Comparison of ENCODE assay signal across 8 cellular contexts in the genomic region with DNA sequence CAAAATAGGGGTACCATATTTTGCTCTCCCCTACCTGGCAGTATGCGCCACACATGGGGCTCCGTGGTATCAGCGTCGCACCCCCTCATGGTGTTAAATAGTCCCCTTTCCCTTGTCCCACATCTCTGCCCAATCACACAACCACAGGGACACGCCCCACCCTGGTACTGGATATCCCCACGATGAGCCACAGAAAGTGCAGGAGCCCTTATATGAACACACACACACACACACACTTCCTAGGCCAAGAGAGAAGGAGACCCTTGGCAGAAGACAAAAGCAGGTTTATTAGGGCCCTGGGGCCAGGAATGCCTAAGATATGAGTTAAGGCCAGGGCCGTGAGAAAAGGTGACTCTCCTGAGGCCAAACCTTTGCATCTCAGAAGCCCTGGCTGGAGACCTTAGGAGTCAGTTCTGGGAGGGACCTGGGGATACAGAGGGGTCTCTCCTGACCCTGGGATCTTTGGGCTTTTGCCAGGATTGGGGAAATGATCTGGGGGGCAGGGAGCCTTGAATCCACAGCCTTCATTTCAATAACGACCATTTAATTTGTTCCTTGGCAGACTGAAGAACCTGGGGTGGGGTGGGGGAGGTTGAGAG. TPM values are rescaled to one million over a fixed set of nuclear protein-coding genes. Genes with fewer than 3 reads are reported as not detected.
DNase-seq lines count a peak whose midpoint lies in the region; ATAC-seq and TF ChIP-seq lines count a peak whose summit lies in the region.

No MANE protein-coding gene starts in this region.

- peak overlapping the region; percentile 100 for H3K27ac Mint-ChIP-seq in MCF 10A (ENCODE audit: low read depth, unreplicated experiment)
- no peak overlapping the region for H3K27ac Mint-ChIP-seq in naive thymus-derived CD8-positive, alpha-beta T cell

- H3K36me3 ChIP-seq in HUES64 (ENCODE audit: insufficient read depth, low read length) = no peaks in the 10 kb centered on the region

- peak overlapping the region; percentile 71 for H3K4me3 ChIP-seq in AG10803 (ENCODE audit: low read length)
- peak overlapping the region; percentile 63 for H3K4me3 ChIP-seq in HUES64 (ENCODE audit: low read length)

- peaks cover 27% of the 10 kb centered on the region for H3K27me3 ChIP-seq in HUES64 (ENCODE audit: insufficient read depth, low read length)

- H3K36me3 Mint-ChIP-seq in MCF 10A (ENCODE audit: insufficient read depth, unreplicated experiment) = peaks cover 10% of the 10 kb centered on the region
- peaks cover 0 to 3% (median 0%) of the 10 kb centered on the region in 3 donors for H3K36me3 Mint-ChIP-seq in naive thymus-derived CD8-positive, alpha-beta T cell

- H3K27ac ChIP-seq in HUES64 (ENCODE audit: low read depth, low read length) = no peak overlapping the region

- H3K4me1 Mint-ChIP-seq in MCF 10A (ENCODE audit: insufficient read depth, unreplicated experiment) = peaks cover 48% of the 10 kb centered on the region
- H3K4me1 Mint-ChIP-seq in naive thymus-derived CD8-positive, alpha-beta T cell = peaks cover 16 to 41% (median 34%) of the 10 kb centered on the region in 4 donors

- 55% methylated on average over 7 of the region's 8 CpGs for whole genome bisulfite sequencing in HUES64

- no peaks in the 10 kb centered on the region for H3K9me3 Mint-ChIP-seq in MCF 10A (ENCODE audit: unreplicated experiment)
- no peaks in the 10 kb centered on the region for H3K9me3 Mint-ChIP-seq in naive thymus-derived CD8-positive, alpha-beta T cell

- no TSS peak for BruUV-seq in MCF 10A (replicated peaks; lab: Mats Ljungman, UMichigan)

- no peaks in the 10 kb centered on the region for H3K27me3 Mint-ChIP-seq in MCF 10A (ENCODE audit: insufficient read depth, unreplicated experiment)
- peaks cover 16 to 76% (median 34%) of the 10 kb centered on the region in 5 donors for H3K27me3 Mint-ChIP-seq in naive thymus-derived CD8-positive, alpha-beta T cell

- CTCF ChIA-PET in MCF 10A (lab: Yijun Ruan, JAX) = interaction anchor here (0.6 to 7.1 kb wide), 29 partner anchors 10 to 592 kb away, joined by 3 to 202 read pairs (median 5); partner anchors contain the start of genes CDK5RAP3, NFE2L1 and SNX11

- DNase-seq in AG10803 (ENCODE audit: low read depth) (no peak), MCF 10A (ENCODE audit: unreplicated experiment) (peak; percentile 73), NCI-H748 treated with DMSO at 0.1 percent for 48 hours (lab: John Stamatoyannopoulos, UW) (no peak), T-helper 9 cell (no peak), HT-29 (ENCODE audit: low spot score) (no peak)
- no peak for DNase-seq in naive thymus-derived CD8-positive, alpha-beta T cell

- peak overlapping the region; percentile 90 for H3K4me3 Mint-ChIP-seq in MCF 10A (ENCODE audit: unreplicated experiment)
- peak overlapping the region; percentile 67 to 94 (median 88) for H3K4me3 Mint-ChIP-seq in naive thymus-derived CD8-positive, alpha-beta T cell

- H3K9me3 ChIP-seq in HUES64 (ENCODE audit: insufficient read depth, low read depth, low read length) = no peaks in the 10 kb centered on the region

- H3K4me1 ChIP-seq in HUES64 (ENCODE audit: insufficient read depth, low read length) = peaks cover 17% of the 10 kb centered on the region

- no peak overlapping the region for H3K9ac ChIP-seq in HUES64 (ENCODE audit: low read depth, low read length)

- TF ChIP-seq CTCF in AG10803 (conservative IDR thresholded peaks at IDR 0.05; ENCODE audit: low read length) (no peak), MCF 10A (IDR thresholded peaks at IDR 0.05; ENCODE audit: unreplicated experiment) (no peak)

- ATAC-seq in naive thymus-derived CD8-positive, alpha-beta T cell = no peak
- no peak for ATAC-seq in HG02852 (IDR thresholded peaks at IDR 0.05; ENCODE audit: unreplicated experiment)

- intact Hi-C loops in MCF 10A (cut with micrococcal nuclease) = loop anchor here (1.0 kb wide), 4 partner anchors 22 to 592 kb away; partner anchors contain the start of gene NFE2L1

- POLR2A ChIA-PET in MCF 10A (lab: Yijun Ruan, JAX) = interaction anchor here (0.6 to 5.0 kb wide), 21 partner anchors 21 to 889 kb away, joined by 3 to 220 read pairs (median 6); partner anchors contain the start of genes CBX1, NFE2L1, PNPO and SNX11
- POLR2A ChIA-PET in naive thymus-derived CD8-positive, alpha-beta T cell (lab: Charles Lee) = interaction anchor here (0.7 to 1.6 kb wide), 6 partner anchors 17 to 105 kb away, joined by 3 to 8 read pairs (median 4); partner anchors contain the start of gene NFE2L1

RNA-seq across cellular contexts. Expression of gene COPZ2, which starts 11.6 kb away (rescaled TPM):
- 0.70 TPM for polyA plus RNA-seq in HUES64 (2013, experiment 1 of 2)
- 1.2 TPM for polyA plus RNA-seq in HUES64 (2013, experiment 2 of 2)
- 2.5 TPM in 1 of 2 replicates, not detected in the other for total RNA-seq in MCF 10A (2022)
- 1 to 10 TPM; 1.2 to 2.4 TPM for total RNA-seq in naive thymus-derived CD8-positive, alpha-beta T cell
- 1 to 10 TPM in 2 of 3 donors, under 1 TPM in 1; 0.84 to 7.1 (median 1.6) TPM for polyA plus RNA-seq in naive thymus-derived CD8-positive, alpha-beta T cell
- total RNA-seq in HT-29 (2014; rRNA removed; shearing (Covaris generic)) = 0.89 and 4.2 TPM in 2 replicates

RNA-seq across cellular contexts. Expression of gene NFE2L1, which starts 22.2 kb away (rescaled TPM):
- polyA plus RNA-seq in HUES64 (2013, experiment 1 of 2) = 101 TPM
- polyA plus RNA-seq in HUES64 (2013, experiment 2 of 2) = 104 TPM
- 235 and 315 TPM in 2 replicates for total RNA-seq in MCF 10A (2022)
- 10 to 100 TPM; 45.5 to 50.4 TPM for total RNA-seq in naive thymus-derived CD8-positive, alpha-beta T cell
- 10 to 100 TPM in 1 of 3 donors, 1 to 10 TPM in 2; 5.0 to 14.2 (median 7.2) TPM for polyA plus RNA-seq in naive thymus-derived CD8-positive, alpha-beta T cell
- 38.1 and 39.5 TPM in 2 replicates for total RNA-seq in HT-29 (2014; rRNA removed; shearing (Covaris generic))

RNA-seq across cellular contexts. Expression of gene CDK5RAP3, which starts 55.1 kb away (rescaled TPM):
- polyA plus RNA-seq in HUES64 (2013, experiment 1 of 2) = 88.9 TPM
- 96.2 TPM for polyA plus RNA-seq in HUES64 (2013, experiment 2 of 2)
- 132 and 149 TPM in 2 replicates for total RNA-seq in MCF 10A (2022)
- 100 to 1,000 TPM; 352 to 356 TPM for total RNA-seq in naive thymus-derived CD8-positive, alpha-beta T cell
- polyA plus RNA-seq in naive thymus-derived CD8-positive, alpha-beta T cell = 10 to 100 TPM; 63.6 to 73.0 (median 70.2) TPM
- total RNA-seq in HT-29 (2014; rRNA removed; shearing (Covaris generic)) = 132 and 142 TPM in 2 replicates
